ENCODE assay signal across 1 cellular context in genomic region chr14:96077983-96078686, GRCh38.
A peak's percentile ranks its signal among the peaks of the same experiment; 100 is the strongest.
TF ChIP-seq lines count a peak whose summit lies in the region.

No MANE protein-coding gene starts in this region.

TF ChIP-seq in GM12878, 131 proteins besides CTCF, POLR2A, EP300 and RAD21 (continued from another document and continues in another):
- peak; percentile 66 for TF ChIP-seq RELB (IDR thresholded peaks at IDR 0.05; ENCODE audit: low read depth)
- TF ChIP-seq ETV6 (conservative IDR thresholded peaks at IDR 0.05 in 1 of 2, IDR thresholded peaks at IDR 0.05 in 1 of 2; ENCODE audit: borderline replicate concordance in 1 of 2, low read depth in 1 of 2) = no peak
- TF ChIP-seq SKIL (IDR thresholded peaks at IDR 0.05; ENCODE audit: low read depth, poor library complexity, severe bottlenecking) = peak; percentile 20
- TF ChIP-seq PAX8 (IDR thresholded peaks at IDR 0.05) = no peak
- peak; percentile 79 for TF ChIP-seq PKNOX1 (IDR thresholded peaks at IDR 0.05)
- peak; percentile 32; the same call in 1 of the 2 replicates for TF ChIP-seq MTA2 (IDR thresholded peaks at IDR 0.05; ENCODE audit: low read depth)
- TF ChIP-seq NR2C2 (IDR thresholded peaks at IDR 0.05; ENCODE audit: borderline replicate concordance, control insufficient read depth, insufficient read length, low read depth) = no peak
- peak; percentile 27; the same call in 1 of the 2 replicates for TF ChIP-seq SMARCA5 (IDR thresholded peaks at IDR 0.05)
- TF ChIP-seq, protein P1, sequence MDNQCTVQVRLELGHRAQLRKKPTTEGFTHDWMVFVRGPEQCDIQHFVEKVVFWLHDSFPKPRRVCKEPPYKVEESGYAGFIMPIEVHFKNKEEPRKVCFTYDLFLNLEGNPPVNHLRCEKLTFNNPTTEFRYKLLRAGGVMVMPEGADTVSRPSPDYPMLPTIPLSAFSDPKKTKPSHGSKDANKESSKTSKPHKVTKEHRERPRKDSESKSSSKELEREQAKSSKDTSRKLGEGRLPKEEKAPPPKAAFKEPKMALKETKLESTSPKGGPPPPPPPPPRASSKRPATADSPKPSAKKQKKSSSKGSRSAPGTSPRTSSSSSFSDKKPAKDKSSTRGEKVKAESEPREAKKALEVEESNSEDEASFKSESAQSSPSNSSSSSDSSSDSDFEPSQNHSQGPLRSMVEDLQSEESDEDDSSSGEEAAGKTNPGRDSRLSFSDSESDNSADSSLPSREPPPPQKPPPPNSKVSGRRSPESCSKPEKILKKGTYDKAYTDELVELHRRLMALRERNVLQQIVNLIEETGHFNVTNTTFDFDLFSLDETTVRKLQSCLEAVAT (IDR thresholded peaks at IDR 0.05) = 0 out of 2 replicates have a peak, but pooled peaks have one; percentile 23
- no peak for TF ChIP-seq EZH2 (IDR thresholded peaks at IDR 0.05; ENCODE audit: borderline replicate concordance, control insufficient read depth, low read depth, low read length)
- no peak for TF ChIP-seq CEBPB (IDR thresholded peaks at IDR 0.05; ENCODE audit: borderline replicate concordance in 1 of 2, low read depth in 2 of 2, low read length in 2 of 2)
- TF ChIP-seq SIX5 (IDR thresholded peaks at IDR 0.05; ENCODE audit: low read depth, low read length, severe bottlenecking) = no peak
- TF ChIP-seq, protein P2, sequence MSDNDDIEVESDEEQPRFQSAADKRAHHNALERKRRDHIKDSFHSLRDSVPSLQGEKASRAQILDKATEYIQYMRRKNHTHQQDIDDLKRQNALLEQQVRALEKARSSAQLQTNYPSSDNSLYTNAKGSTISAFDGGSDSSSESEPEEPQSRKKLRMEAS (IDR thresholded peaks at IDR 0.05; ENCODE audit: low read depth, low read length) = no peak
- TF ChIP-seq IKZF2 (IDR thresholded peaks at IDR 0.05) = 0 out of 4 replicates have a peak, but pooled peaks have one; percentile 3 to 15
- TF ChIP-seq NR2F1 (conservative IDR thresholded peaks at IDR 0.05) = 0 out of 2 replicates have a peak, but pooled peaks have one; percentile 16
- peak in 1 of 2 experiments; percentile 25; a peak in 1 of 4 replicates for TF ChIP-seq BHLHE40 (IDR thresholded peaks at IDR 0.05; ENCODE audit: borderline replicate concordance in 1 of 2, low read depth in 2 of 2, low read length in 1 of 2)
- TF ChIP-seq, protein P3, sequence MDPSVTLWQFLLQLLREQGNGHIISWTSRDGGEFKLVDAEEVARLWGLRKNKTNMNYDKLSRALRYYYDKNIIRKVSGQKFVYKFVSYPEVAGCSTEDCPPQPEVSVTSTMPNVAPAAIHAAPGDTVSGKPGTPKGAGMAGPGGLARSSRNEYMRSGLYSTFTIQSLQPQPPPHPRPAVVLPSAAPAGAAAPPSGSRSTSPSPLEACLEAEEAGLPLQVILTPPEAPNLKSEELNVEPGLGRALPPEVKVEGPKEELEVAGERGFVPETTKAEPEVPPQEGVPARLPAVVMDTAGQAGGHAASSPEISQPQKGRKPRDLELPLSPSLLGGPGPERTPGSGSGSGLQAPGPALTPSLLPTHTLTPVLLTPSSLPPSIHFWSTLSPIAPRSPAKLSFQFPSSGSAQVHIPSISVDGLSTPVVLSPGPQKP (IDR thresholded peaks at IDR 0.05; ENCODE audit: low read depth, low read length) = no peak
- TF ChIP-seq, protein P4, sequence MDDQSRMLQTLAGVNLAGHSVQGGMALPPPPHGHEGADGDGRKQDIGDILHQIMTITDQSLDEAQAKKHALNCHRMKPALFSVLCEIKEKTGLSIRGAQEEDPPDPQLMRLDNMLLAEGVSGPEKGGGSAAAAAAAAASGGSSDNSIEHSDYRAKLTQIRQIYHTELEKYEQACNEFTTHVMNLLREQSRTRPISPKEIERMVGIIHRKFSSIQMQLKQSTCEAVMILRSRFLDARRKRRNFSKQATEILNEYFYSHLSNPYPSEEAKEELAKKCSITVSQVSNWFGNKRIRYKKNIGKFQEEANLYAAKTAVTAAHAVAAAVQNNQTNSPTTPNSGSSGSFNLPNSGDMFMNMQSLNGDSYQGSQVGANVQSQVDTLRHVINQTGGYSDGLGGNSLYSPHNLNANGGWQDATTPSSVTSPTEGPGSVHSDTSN (IDR thresholded peaks at IDR 0.05; ENCODE audit: insufficient replicate concordance, low read depth, low read length) = peak; percentile 16
- TF ChIP-seq IRF4 (IDR thresholded peaks at IDR 0.05; ENCODE audit: low read depth, low read length) = no peak
- TF ChIP-seq TARDBP (IDR thresholded peaks at IDR 0.05; ENCODE audit: borderline replicate concordance) = no peak
- TF ChIP-seq LARP7 (IDR thresholded peaks at IDR 0.05) = 0 out of 2 replicates have a peak, but pooled peaks have one; percentile 3
- no peak; the same call in 1 of the 2 replicates for TF ChIP-seq POLR2AphosphoS5 (IDR thresholded peaks at IDR 0.05; ENCODE audit: low read length)
- TF ChIP-seq POLR2AphosphoS2 (IDR thresholded peaks at IDR 0.05; ENCODE audit: low read depth, low read length) = no peak
- TF ChIP-seq HDAC2 (IDR thresholded peaks at IDR 0.05) = no peak
- TF ChIP-seq BACH1 (IDR thresholded peaks at IDR 0.05; ENCODE audit: borderline replicate concordance) = no peak
- TF ChIP-seq, protein P5, sequence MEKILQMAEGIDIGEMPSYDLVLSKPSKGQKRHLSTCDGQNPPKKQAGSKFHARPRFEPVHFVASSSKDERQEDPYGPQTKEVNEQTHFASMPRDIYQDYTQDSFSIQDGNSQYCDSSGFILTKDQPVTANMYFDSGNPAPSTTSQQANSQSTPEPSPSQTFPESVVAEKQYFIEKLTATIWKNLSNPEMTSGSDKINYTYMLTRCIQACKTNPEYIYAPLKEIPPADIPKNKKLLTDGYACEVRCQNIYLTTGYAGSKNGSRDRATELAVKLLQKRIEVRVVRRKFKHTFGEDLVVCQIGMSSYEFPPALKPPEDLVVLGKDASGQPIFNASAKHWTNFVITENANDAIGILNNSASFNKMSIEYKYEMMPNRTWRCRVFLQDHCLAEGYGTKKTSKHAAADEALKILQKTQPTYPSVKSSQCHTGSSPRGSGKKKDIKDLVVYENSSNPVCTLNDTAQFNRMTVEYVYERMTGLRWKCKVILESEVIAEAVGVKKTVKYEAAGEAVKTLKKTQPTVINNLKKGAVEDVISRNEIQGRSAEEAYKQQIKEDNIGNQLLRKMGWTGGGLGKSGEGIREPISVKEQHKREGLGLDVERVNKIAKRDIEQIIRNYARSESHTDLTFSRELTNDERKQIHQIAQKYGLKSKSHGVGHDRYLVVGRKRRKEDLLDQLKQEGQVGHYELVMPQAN (conservative IDR thresholded peaks at IDR 0.05) = peak; percentile 41; the same call in 1 of the 2 replicates
- no peak for TF ChIP-seq KAT2A (conservative IDR thresholded peaks at IDR 0.05; ENCODE audit: control insufficient read depth, low read depth, low read length)
- 0 out of 2 replicates have a peak, but pooled peaks have one; percentile 22 for TF ChIP-seq TCF12 (IDR thresholded peaks at IDR 0.05; ENCODE audit: low read depth, low read length)
- TF ChIP-seq, protein P6, sequence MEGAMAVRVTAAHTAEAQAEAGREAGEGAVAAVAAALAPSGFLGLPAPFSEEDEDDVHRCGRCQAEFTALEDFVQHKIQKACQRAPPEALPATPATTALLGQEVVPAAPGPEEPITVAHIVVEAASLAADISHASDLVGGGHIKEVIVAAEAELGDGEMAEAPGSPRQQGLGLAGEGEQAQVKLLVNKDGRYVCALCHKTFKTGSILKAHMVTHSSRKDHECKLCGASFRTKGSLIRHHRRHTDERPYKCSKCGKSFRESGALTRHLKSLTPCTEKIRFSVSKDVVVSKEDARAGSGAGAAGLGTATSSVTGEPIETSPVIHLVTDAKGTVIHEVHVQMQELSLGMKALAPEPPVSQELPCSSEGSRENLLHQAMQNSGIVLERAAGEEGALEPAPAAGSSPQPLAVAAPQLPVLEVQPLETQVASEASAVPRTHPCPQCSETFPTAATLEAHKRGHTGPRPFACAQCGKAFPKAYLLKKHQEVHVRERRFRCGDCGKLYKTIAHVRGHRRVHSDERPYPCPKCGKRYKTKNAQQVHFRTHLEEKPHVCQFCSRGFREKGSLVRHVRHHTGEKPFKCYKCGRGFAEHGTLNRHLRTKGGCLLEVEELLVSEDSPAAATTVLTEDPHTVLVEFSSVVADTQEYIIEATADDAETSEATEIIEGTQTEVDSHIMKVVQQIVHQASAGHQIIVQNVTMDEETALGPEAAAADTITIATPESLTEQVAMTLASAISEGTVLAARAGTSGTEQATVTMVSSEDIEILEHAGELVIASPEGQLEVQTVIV (IDR thresholded peaks at IDR 0.05; ENCODE audit: borderline replicate concordance, partially characterized antibody) = no peak
- TF ChIP-seq, protein P7, sequence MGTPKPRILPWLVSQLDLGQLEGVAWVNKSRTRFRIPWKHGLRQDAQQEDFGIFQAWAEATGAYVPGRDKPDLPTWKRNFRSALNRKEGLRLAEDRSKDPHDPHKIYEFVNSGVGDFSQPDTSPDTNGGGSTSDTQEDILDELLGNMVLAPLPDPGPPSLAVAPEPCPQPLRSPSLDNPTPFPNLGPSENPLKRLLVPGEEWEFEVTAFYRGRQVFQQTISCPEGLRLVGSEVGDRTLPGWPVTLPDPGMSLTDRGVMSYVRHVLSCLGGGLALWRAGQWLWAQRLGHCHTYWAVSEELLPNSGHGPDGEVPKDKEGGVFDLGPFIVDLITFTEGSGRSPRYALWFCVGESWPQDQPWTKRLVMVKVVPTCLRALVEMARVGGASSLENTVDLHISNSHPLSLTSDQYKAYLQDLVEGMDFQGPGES (IDR thresholded peaks at IDR 0.05) = no peak
- no peak for TF ChIP-seq NFIC (IDR thresholded peaks at IDR 0.05; ENCODE audit: low read depth, low read length)
- TF ChIP-seq, protein P8, sequence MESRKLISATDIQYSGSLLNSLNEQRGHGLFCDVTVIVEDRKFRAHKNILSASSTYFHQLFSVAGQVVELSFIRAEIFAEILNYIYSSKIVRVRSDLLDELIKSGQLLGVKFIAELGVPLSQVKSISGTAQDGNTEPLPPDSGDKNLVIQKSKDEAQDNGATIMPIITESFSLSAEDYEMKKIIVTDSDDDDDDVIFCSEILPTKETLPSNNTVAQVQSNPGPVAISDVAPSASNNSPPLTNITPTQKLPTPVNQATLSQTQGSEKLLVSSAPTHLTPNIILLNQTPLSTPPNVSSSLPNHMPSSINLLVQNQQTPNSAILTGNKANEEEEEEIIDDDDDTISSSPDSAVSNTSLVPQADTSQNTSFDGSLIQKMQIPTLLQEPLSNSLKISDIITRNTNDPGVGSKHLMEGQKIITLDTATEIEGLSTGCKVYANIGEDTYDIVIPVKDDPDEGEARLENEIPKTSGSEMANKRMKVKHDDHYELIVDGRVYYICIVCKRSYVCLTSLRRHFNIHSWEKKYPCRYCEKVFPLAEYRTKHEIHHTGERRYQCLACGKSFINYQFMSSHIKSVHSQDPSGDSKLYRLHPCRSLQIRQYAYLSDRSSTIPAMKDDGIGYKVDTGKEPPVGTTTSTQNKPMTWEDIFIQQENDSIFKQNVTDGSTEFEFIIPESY (IDR thresholded peaks at IDR 0.05) = no peak
- TF ChIP-seq BMI1 (IDR thresholded peaks at IDR 0.05; ENCODE audit: borderline replicate concordance) = peak; percentile 69; the same call in 1 of the 2 replicates
- TF ChIP-seq MEF2B (IDR thresholded peaks at IDR 0.05; ENCODE audit: partially characterized antibody, poor library complexity, severe bottlenecking) = peak; percentile 94
